In genomic region chr3:114121996-114122709, GRCh38 we compare ENCODE assay signal across 1 cellular context.
A peak's percentile ranks its signal among the peaks of the same experiment; 100 is the strongest.
TF ChIP-seq lines count a peak whose summit lies in the region.

No MANE protein-coding gene starts in this region.

TF ChIP-seq in liver, 16 proteins besides CTCF, POLR2A, EP300 and RAD21 (continued from another document):
- TF ChIP-seq ZBTB33 (IDR thresholded peaks at IDR 0.05) (no peak), SP1 (IDR thresholded peaks at IDR 0.05) (peak; percentile 13), RXRA (IDR thresholded peaks at IDR 0.05) (peak in 1 of 2 donors; percentile 32), HNF4G (IDR thresholded peaks at IDR 0.05) (no peak), JUND (IDR thresholded peaks at IDR 0.05) (peak in 1 of 2 donors; percentile 26)
